8 cellular contexts compared by ENCODE assay signal in the genomic region with DNA sequence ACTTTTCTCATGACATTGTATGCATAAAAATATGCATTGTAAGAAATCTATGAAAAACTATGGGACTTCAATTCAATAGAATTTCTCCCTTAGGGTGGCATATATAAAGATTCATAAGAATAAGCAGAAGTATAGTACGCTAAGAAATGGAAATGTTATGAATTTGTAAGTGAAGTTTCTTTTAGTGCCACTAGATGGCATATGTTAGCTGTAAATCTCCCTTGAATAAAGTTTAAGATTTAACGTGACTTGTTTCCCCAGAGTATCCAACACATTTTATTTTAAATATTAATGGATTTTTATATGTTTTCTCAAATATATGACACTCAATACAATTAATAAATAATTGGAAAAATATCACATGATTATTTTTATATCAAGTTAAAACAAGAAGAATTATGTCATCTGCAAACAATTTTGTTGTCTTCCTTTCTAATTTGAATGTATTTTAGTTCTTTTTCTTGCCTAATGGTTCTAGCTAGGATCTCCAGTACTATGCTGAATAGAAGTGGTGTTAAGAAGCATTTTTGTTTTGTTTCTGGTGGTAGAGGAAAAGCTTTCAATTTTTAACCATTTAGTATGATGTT.
DNase-seq lines count a peak whose midpoint lies in the region; ATAC-seq, FAIRE-seq and TF ChIP-seq lines count a peak whose summit lies in the region.

No MANE protein-coding gene starts in this region.

- CTCF ChIA-PET in Caco-2 (lab: Charles Lee) (interaction anchor here (1.4 kb wide), 1 partner anchor 13 kb away, joined by 7 read pairs; no protein-coding TSS in a partner anchor), mammary epithelial cell (lab: Charles Lee; ENCODE audit: low non-redundant PET) (no interaction called here)

- dilution Hi-C loops in mammary epithelial cell (cut with HindIII; ENCODE audit: low sequenced_read_pairs): no loop called here

- TF ChIP-seq CTCF in Caco-2 (IDR thresholded peaks at IDR 0.05; ENCODE audit: insufficient read depth in 1 of 2, low read depth in 1 of 2, low read length in 1 of 2, severe bottlenecking in 1 of 2, unreplicated experiment in 1 of 2): peak; percentile 40 to 43
- TF ChIP-seq CTCF in mammary epithelial cell (conservative IDR thresholded peaks at IDR 0.05 in 1 of 2, IDR thresholded peaks at IDR 0.05 in 1 of 2; ENCODE audit: extremely low read depth in 1 of 2, insufficient read depth in 1 of 2, low read depth in 1 of 2, low read length in 2 of 2): peak; percentile 42 to 57
- TF ChIP-seq CTCF in nephron progenitor cell (IDR thresholded peaks at IDR 0.05): peak; percentile 83

- BruUV-seq in Caco-2 (replicated peaks; lab: Mats Ljungman, UMichigan): no TSS peak
- BruUV-seq in mammary epithelial cell (replicated peaks; lab: Mats Ljungman, UMichigan): no TSS peak

- in situ Hi-C loops in mammary epithelial cell (cut with MboI; ENCODE audit: low sequenced_read_pairs in 2 of 2): loop anchor here (10.0 to 25.0 kb wide), 5 partner anchors 532 to 1255 kb away; no protein-coding TSS in a partner anchor

- FAIRE-seq in H54 (lab: Jason Lieb, UNC): no peak

- H3K36me3 Mint-ChIP-seq in Caco-2 (ENCODE audit: insufficient read depth, unreplicated experiment) (no peaks in the 10 kb centered on the region), nephron progenitor cell (ENCODE audit: low read depth) (peaks cover 6% of the 10 kb centered on the region)

- H3K27me3 ChIP-seq in Caco-2 (replicated peaks; ENCODE audit: control insufficient read depth, insufficient read depth, low read length): no peaks in the 10 kb centered on the region
- no peaks in the 10 kb centered on the region for H3K27me3 ChIP-seq in mammary epithelial cell (ENCODE audit: insufficient read depth, low read length)

- H3K4me1 ChIP-seq in Caco-2: peaks cover 8% of the 10 kb centered on the region
- no peaks in the 10 kb centered on the region for H3K4me1 ChIP-seq in mammary epithelial cell (ENCODE audit: insufficient read depth, low read length)

- no peak overlapping the region for H3K27ac ChIP-seq in mammary epithelial cell (ENCODE audit: insufficient read depth, low read depth, low read length)

- no peak overlapping the region for H3K4me3 Mint-ChIP-seq in Caco-2 (ENCODE audit: unreplicated experiment)
- H3K4me3 Mint-ChIP-seq in nephron progenitor cell: no peak overlapping the region

- H3K36me3 ChIP-seq in Caco-2 (ENCODE audit: control insufficient read depth, insufficient read depth, low read length): no peaks in the 10 kb centered on the region
- no peaks in the 10 kb centered on the region for H3K36me3 ChIP-seq in mammary epithelial cell (ENCODE audit: insufficient read depth, low read length)

- POLR2A ChIA-PET in Caco-2 (lab: Charles Lee): no interaction called here

- H3K27me3 Mint-ChIP-seq in Caco-2 (ENCODE audit: insufficient read depth, unreplicated experiment): peaks cover 4% of the 10 kb centered on the region
- H3K27me3 Mint-ChIP-seq in nephron progenitor cell (ENCODE audit: low read depth, poor library complexity): no peaks in the 10 kb centered on the region

- H3K79me2 ChIP-seq in mammary epithelial cell (ENCODE audit: insufficient read depth, low read length): no peaks in the 10 kb centered on the region

- H4K20me1 ChIP-seq in mammary epithelial cell (ENCODE audit: insufficient read depth, low read length): no peaks in the 10 kb centered on the region

- intact Hi-C loops in Caco-2 (cut with micrococcal nuclease; ENCODE audit: unreplicated experiment): loop anchor here (1.0 to 2.0 kb wide), 3 partner anchors 234 to 534 kb away; no protein-coding TSS in a partner anchor
- intact Hi-C loops in mammary epithelial cell (cut with micrococcal nuclease): loop anchor here (1.0 to 5.0 kb wide), 3 partner anchors 235 to 1245 kb away; no protein-coding TSS in a partner anchor

- ATAC-seq in GM21529 (IDR thresholded peaks at IDR 0.05; ENCODE audit: unreplicated experiment) (peak; percentile 68), GM19463 (IDR thresholded peaks at IDR 0.05; ENCODE audit: unreplicated experiment) (no peak), GM18517 (IDR thresholded peaks at IDR 0.05; ENCODE audit: unreplicated experiment) (no peak)

- 0% methylated on average over 2 of the region's 2 CpGs for WGBS in mammary epithelial cell (ENCODE audit: low coverage, missing lambda C conversion rate)

- no peak overlapping the region for H3K9ac ChIP-seq in mammary epithelial cell (ENCODE audit: insufficient read depth, low read length)

- H3K9me3 ChIP-seq in Caco-2 (no peaks in the 10 kb centered on the region), mammary epithelial cell (replicated peaks; ENCODE audit: insufficient read depth, low read length) (no peaks in the 10 kb centered on the region)

- TF ChIP-seq POLR2A in H54 (IDR thresholded peaks at IDR 0.05; ENCODE audit: low read depth, low read length): no peak

- H3K4me2 ChIP-seq in mammary epithelial cell (ENCODE audit: insufficient read depth, low read depth, low read length): no peak overlapping the region

- H2AFZ ChIP-seq in mammary epithelial cell (ENCODE audit: low read depth, low read length): no peak overlapping the region

- H3K4me1 Mint-ChIP-seq in Caco-2 (ENCODE audit: low read depth, unreplicated experiment): no peaks in the 10 kb centered on the region
- peaks cover 7% of the 10 kb centered on the region for H3K4me1 Mint-ChIP-seq in nephron progenitor cell

- DNase-seq in Caco-2 (no peak), NCI-H2196 (lab: John Stamatoyannopoulos, UW; ENCODE audit: unreplicated experiment) (peak; percentile 39), mammary epithelial cell (no peak), nephron progenitor cell (no peak), H54 (ENCODE audit: insufficient read length, low spot score) (no peak)

- H3K27ac Mint-ChIP-seq in Caco-2 (ENCODE audit: unreplicated experiment) (no peak overlapping the region), nephron progenitor cell (no peak overlapping the region)

- H3K9me3 Mint-ChIP-seq in Caco-2 (ENCODE audit: unreplicated experiment): no peaks in the 10 kb centered on the region
- peaks cover 16% of the 10 kb centered on the region for H3K9me3 Mint-ChIP-seq in nephron progenitor cell

- H3K4me3 ChIP-seq in Caco-2 (ENCODE audit: low read depth, low read length): no peak overlapping the region
- no peak overlapping the region for H3K4me3 ChIP-seq in mammary epithelial cell (replicated peaks in 1 of 3; ENCODE audit: insufficient read depth in 1 of 3, low read depth in 2 of 3, low read length in 3 of 3)
